In the genomic region with DNA sequence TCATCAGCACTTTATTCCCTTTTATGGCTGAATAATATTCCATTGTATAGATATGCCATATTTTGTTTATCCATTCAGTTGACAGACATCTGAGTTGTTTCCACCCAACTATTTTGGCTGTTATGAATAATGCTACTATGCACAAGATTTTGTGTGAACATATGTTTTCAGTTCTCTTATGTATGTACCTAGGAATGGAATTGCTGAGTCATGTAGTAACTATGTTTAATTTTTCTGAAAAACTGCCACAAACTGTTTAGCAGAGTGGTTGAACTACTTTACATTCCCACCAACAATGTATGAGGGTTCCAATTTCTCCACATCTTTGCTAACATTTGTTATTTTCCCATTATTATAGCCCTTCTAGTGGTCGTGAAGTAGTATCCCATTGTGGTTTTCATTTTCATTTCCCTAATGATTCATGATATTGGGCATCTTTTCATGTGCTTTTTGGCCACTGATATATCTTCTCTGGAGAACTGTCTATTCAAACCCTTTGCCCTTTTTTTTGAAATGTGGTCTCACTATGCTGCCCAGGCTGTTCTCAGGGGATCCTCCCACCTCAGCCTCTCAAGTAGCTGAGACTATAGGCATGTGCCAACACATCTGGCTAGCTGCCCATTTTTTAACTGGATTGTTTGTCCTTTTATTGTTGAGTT, we compare ENCODE assay signal across 8 cellular contexts. TPM values are rescaled to one million over a fixed set of nuclear protein-coding genes. Genes with fewer than 3 reads are reported as not detected.
DNase-seq lines count a peak whose midpoint lies in the region; ATAC-seq, FAIRE-seq and TF ChIP-seq lines count a peak whose summit lies in the region.

No MANE protein-coding gene starts in this region.

- DNase-seq in RPMI7951 (ENCODE audit: low read depth) (peak; percentile 67), keratinocyte (ENCODE audit: low read depth, low spot score) (no peak), retina (no peak), LoVo (ENCODE audit: low spot score) (no peak), uterus (no peak), DMS53 (lab: John Stamatoyannopoulos, UW) (no peak)

- intact Hi-C loops in uterus (cut with DNase I; ENCODE audit: low total_unique reads): no loop called here

- H3K4me2 ChIP-seq in keratinocyte (ENCODE audit: control insufficient read depth, extremely low read depth, insufficient read depth, low read depth, low read length): no peak overlapping the region

- TF ChIP-seq CTCF in keratinocyte (optimal IDR thresholded peaks at IDR 0.05 in 1 of 3, IDR thresholded peaks at IDR 0.05 in 1 of 3, conservative IDR thresholded peaks at IDR 0.05 in 1 of 3; ENCODE audit: extremely low read depth in 1 of 3, insufficient read depth in 2 of 3, low read length in 3 of 3) (no peak), uterus (IDR thresholded peaks at IDR 0.05) (no peak)

- no peaks in the 10 kb centered on the region for H3K27me3 ChIP-seq in keratinocyte (ENCODE audit: control insufficient read depth, extremely low read depth, insufficient read depth, low read length)
- H3K27me3 ChIP-seq in uterus: no peaks in the 10 kb centered on the region

- peak overlapping the region; percentile 15 for H3K27ac ChIP-seq in keratinocyte (ENCODE audit: control insufficient read depth, insufficient read depth, low read length)
- H3K27ac ChIP-seq in uterus: no peak overlapping the region

- dilution Hi-C loops in keratinocyte (cut with MboI; ENCODE audit: extremely low pct_ligation_motif_present, low sequenced_read_pairs): no loop called here

- no peak for TF ChIP-seq POLR2A in uterus (IDR thresholded peaks at IDR 0.05)

- peaks cover 80% of the 10 kb centered on the region for H4K20me1 ChIP-seq in keratinocyte (ENCODE audit: control insufficient read depth, extremely low read depth, insufficient read depth, low read length)

- H3K9me1 ChIP-seq in keratinocyte (ENCODE audit: control insufficient read depth, extremely low read depth, insufficient read depth, low read length): peaks cover 2% of the 10 kb centered on the region

- no peak for FAIRE-seq in keratinocyte (lab: Jason Lieb, UNC)

- H3K9ac ChIP-seq in keratinocyte (ENCODE audit: control insufficient read depth, extremely low read depth, insufficient read depth, low read length): no peak overlapping the region

- H2AFZ ChIP-seq in keratinocyte (ENCODE audit: control insufficient read depth, low read length): no peak overlapping the region

- H3K4me3 ChIP-seq in keratinocyte (ENCODE audit: control insufficient read depth in 2 of 3, extremely low read depth in 1 of 3, insufficient read depth in 2 of 3, low read depth in 1 of 3, low read length in 3 of 3) (no peak overlapping the region), uterus (no peak overlapping the region)

- peaks cover 100% of the 10 kb centered on the region for H3K79me2 ChIP-seq in keratinocyte (ENCODE audit: control insufficient read depth, insufficient read depth, low read length)

- H3K9me3 ChIP-seq in keratinocyte (ENCODE audit: control insufficient read depth, low read depth, low read length) (no peaks in the 10 kb centered on the region), uterus (no peaks in the 10 kb centered on the region)

- peaks cover 25% of the 10 kb centered on the region for H3K4me1 ChIP-seq in keratinocyte (ENCODE audit: control insufficient read depth, extremely low read depth, insufficient read depth, low read length)
- H3K4me1 ChIP-seq in uterus: no peaks in the 10 kb centered on the region

- H3K36me3 ChIP-seq in keratinocyte (ENCODE audit: control insufficient read depth in 2 of 2, extremely low read depth in 1 of 2, insufficient read depth in 2 of 2, low read length in 2 of 2) (peaks cover 1 to 17% of the 10 kb centered on the region in 2 experiments), uterus (no peaks in the 10 kb centered on the region)

- ATAC-seq in GM18511 (IDR thresholded peaks at IDR 0.05; ENCODE audit: unreplicated experiment): peak; percentile 92
- peak; percentile 74 for ATAC-seq in HG02588 (IDR thresholded peaks at IDR 0.05; ENCODE audit: unreplicated experiment)

RNA-seq across cellular contexts. Expression of a gene that starts 26.3 kb away (rescaled TPM):
- 52.1 and 54.5 TPM in 2 replicates for total RNA-seq in RPMI7951 (2014; rRNA removed; shearing (Covaris generic))
- 50.2 to 136 TPM (median 128 TPM) in 3 replicates for polyA plus RNA-seq in keratinocyte
- 23.7 TPM for polyA plus RNA-seq in keratinocyte (2011; ENCODE audit: low read depth)
- 56.4 and 91.8 TPM in 2 replicates for polyA plus RNA-seq in keratinocyte (2011; cell fraction: cytosol; rRNA removed)
- 92.4 and 110 TPM in 2 replicates for polyA plus RNA-seq in keratinocyte (2011; cell fraction: nucleus; rRNA removed)
- 15.5 and 140 TPM in 2 replicates for polyA plus RNA-seq in keratinocyte (2012; ENCODE audit: low replicate concordance)
- 87.3 to 270 TPM (median 122 TPM) in 3 replicates for polyA minus RNA-seq in keratinocyte
- polyA minus RNA-seq in keratinocyte (2011; cell fraction: cytosol; rRNA and poly(A)+ RNA removed): 76.4 TPM
- polyA minus RNA-seq in keratinocyte (2011; cell fraction: nucleus; rRNA and poly(A)+ RNA removed): 75.9 and 171 TPM in 2 replicates
- 10 to 100 TPM; 18.4 to 92.0 (median 37.3) TPM for total RNA-seq in uterus
